Comparison of ENCODE assay signal across 8 cellular contexts in the genomic region with DNA sequence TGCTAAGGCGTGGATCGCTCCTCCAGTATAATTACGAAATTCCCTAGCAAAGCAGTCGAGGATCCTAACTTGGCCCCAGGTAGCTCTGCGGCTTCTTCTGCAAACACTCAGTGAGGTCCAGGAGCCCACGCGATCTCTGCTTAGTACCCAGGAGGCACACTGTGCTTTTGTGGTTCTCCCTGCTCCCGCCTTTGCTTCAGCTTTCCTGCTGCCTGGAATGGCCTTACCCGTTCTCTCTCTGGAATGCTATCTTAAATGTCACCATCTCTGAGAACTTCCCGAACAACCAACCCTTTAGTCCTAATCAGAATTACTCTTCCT. TPM values are rescaled to one million over a fixed set of nuclear protein-coding genes. Genes with fewer than 3 reads are reported as not detected.
DNase-seq lines count a peak whose midpoint lies in the region; ATAC-seq and TF ChIP-seq lines count a peak whose summit lies in the region.

No MANE protein-coding gene starts in this region.

- H2BK5ac ChIP-seq in IMR-90 (ENCODE audit: low read depth, low read length, poor library complexity, severe bottlenecking) = peak overlapping the region; percentile 64

- H2BK20ac ChIP-seq in IMR-90 (ENCODE audit: low read depth, low read length) = no peak overlapping the region

- H3K14ac ChIP-seq in IMR-90 (replicated peaks; ENCODE audit: low read depth, low read length) = peak overlapping the region; percentile 75

- H3K27me3 ChIP-seq in IMR-90 (ENCODE audit: control insufficient read depth, insufficient read depth, low read length) = no peaks in the 10 kb centered on the region

- TF ChIP-seq CTCF in IMR-90 (conservative IDR thresholded peaks at IDR 0.05; ENCODE audit: low read depth, low read length) = no peak

- no peak for TF ChIP-seq RAD21 in IMR-90 (IDR thresholded peaks at IDR 0.05; ENCODE audit: low read length)

- H3K27me3 Mint-ChIP-seq in activated CD8-positive, alpha-beta memory T cell treated with anti-CD3 and anti-CD28 coated beads, Interleukin-2, amount 10 ng/mL, durations not matched to agents 7 days and 5 days = no peaks in the 10 kb centered on the region
- no peaks in the 10 kb centered on the region for H3K27me3 Mint-ChIP-seq in activated T-helper 2 cell treated with anti-CD3 and anti-CD28 coated beads, Interferon-gamma antibody, Interleukin-2, Interleukin-4, amounts not matched to agents 10 μg/mL and 5 μg/mL and 100 μg/mL, durations not matched to agents 14 hours and 24 hours and 36 hours (ENCODE audit: low read depth)

- no peaks in the 10 kb centered on the region for H3K9me3 Mint-ChIP-seq in activated CD8-positive, alpha-beta memory T cell treated with anti-CD3 and anti-CD28 coated beads, Interleukin-2, amount 10 ng/mL, durations not matched to agents 7 days and 5 days (ENCODE audit: low read depth)
- no peaks in the 10 kb centered on the region for H3K9me3 Mint-ChIP-seq in activated T-helper 2 cell treated with anti-CD3 and anti-CD28 coated beads, Interferon-gamma antibody, Interleukin-2, Interleukin-4, amounts not matched to agents 10 μg/mL and 5 μg/mL and 100 μg/mL, durations not matched to agents 14 hours and 24 hours and 36 hours

- 10% methylated on average over 4 of the region's 10 CpGs; no CpG with 5 or more reads in 1 of the 2 experiments for WGBS in IMR-90 (ENCODE audit: extremely low coverage in 2 of 2, insufficient read length in 1 of 2), 2 experiments

- POLR2A ChIA-PET in IMR-90 (lab: Charles Lee; ENCODE audit: unreplicated experiment) = no interaction called here

- peak overlapping the region; percentile 4; the same call in 1 of the 2 replicates for H3K18ac ChIP-seq in IMR-90 (ENCODE audit: low read depth, low read length)

- H3K9ac ChIP-seq in IMR-90 (ENCODE audit: low read depth, low read length) = peak overlapping the region; percentile 75

- H4K8ac ChIP-seq in IMR-90 (ENCODE audit: low read depth in 2 of 2, low read length in 2 of 2) = peak overlapping the region; percentile 79 to 87

- peak overlapping the region; percentile 82 for H3K4ac ChIP-seq in IMR-90 (ENCODE audit: low read depth, low read length)

- peaks cover 2% of the 10 kb centered on the region; the same call in 1 of the 2 replicates for H3K4me1 ChIP-seq in IMR-90 (ENCODE audit: control insufficient read depth, insufficient read depth, low read length)

- peak overlapping the region; percentile 63 for H3K23ac ChIP-seq in IMR-90 (ENCODE audit: low read depth, low read length)

- intact Hi-C loops in IMR-90 (cut with micrococcal nuclease) (loop anchor here (1.0 to 10.0 kb wide), 4 partner anchors 12 to 495 kb away; a partner anchor contains a TSS), left ventricle myocardium superior (cut with micrococcal nuclease) (no loop called here), sciatic nerve (cut with DNase I) (no loop called here)
- intact Hi-C loops in activated T-helper 2 cell treated with anti-CD3 and anti-CD28 coated beads, Interferon-gamma antibody, Interleukin-2, Interleukin-4, amounts not matched to agents 10 μg/mL and 5 μg/mL and 100 μg/mL, durations not matched to agents 14 hours and 24 hours and 36 hours (cut with micrococcal nuclease) = loop anchor here (1.0 to 10.0 kb wide), 3 partner anchors 15 to 875 kb away; a partner anchor contains a TSS

- in situ Hi-C loops in IMR-90 (cut with MboI; ENCODE audit: low sequenced_read_pairs) = no loop called here

- H4K5ac ChIP-seq in IMR-90 (ENCODE audit: low read depth, low read length) = peak overlapping the region; percentile 46

- H3K36me3 ChIP-seq in IMR-90 (ENCODE audit: control insufficient read depth, insufficient read depth, low read length) = peaks cover 5% of the 10 kb centered on the region

- CTCF ChIA-PET in activated CD8-positive, alpha-beta memory T cell treated with anti-CD3 and anti-CD28 coated beads, Interleukin-2, amount 10 ng/mL, durations not matched to agents 7 days and 5 days (lab: Charles Lee) = no interaction called here
- CTCF ChIA-PET in IMR-90 (lab: Yijun Ruan, JAX) = no interaction called here

- H3K4me3 Mint-ChIP-seq in activated CD8-positive, alpha-beta memory T cell treated with anti-CD3 and anti-CD28 coated beads, Interleukin-2, amount 10 ng/mL, durations not matched to agents 7 days and 5 days = peak overlapping the region; percentile 99
- peak overlapping the region; percentile 96 for H3K4me3 Mint-ChIP-seq in activated T-helper 2 cell treated with anti-CD3 and anti-CD28 coated beads, Interferon-gamma antibody, Interleukin-2, Interleukin-4, amounts not matched to agents 10 μg/mL and 5 μg/mL and 100 μg/mL, durations not matched to agents 14 hours and 24 hours and 36 hours (ENCODE audit: low read depth)

- H3K79me1 ChIP-seq in IMR-90 (ENCODE audit: low read depth in 1 of 2, low read length in 2 of 2) = peaks cover 23 to 61% of the 10 kb centered on the region in 2 experiments

- TF ChIP-seq POLR2A in IMR-90 (IDR thresholded peaks at IDR 0.05; ENCODE audit: low read depth, low read length) = no peak

- peak overlapping the region; percentile 78 for H3K56ac ChIP-seq in IMR-90 (ENCODE audit: extremely low read depth, insufficient read depth, low read length)

- H3K9me1 ChIP-seq in IMR-90 (ENCODE audit: insufficient read depth, low read length) = peaks cover 13% of the 10 kb centered on the region; the same call in 1 of the 2 replicates

- H3K27ac ChIP-seq in IMR-90 (ENCODE audit: insufficient read depth, low read length) = peak overlapping the region; percentile 54

- H4K20me1 ChIP-seq in IMR-90 (ENCODE audit: insufficient read depth, low read length) = peaks cover 17% of the 10 kb centered on the region; the same call in 1 of the 2 replicates

- dilution Hi-C loops in IMR-90 (cut with HindIII; ENCODE audit: low sequenced_read_pairs, unreplicated experiment) = no loop called here

- no peaks in the 10 kb centered on the region for H3K9me3 ChIP-seq in IMR-90 (ENCODE audit: control insufficient read depth, insufficient read depth, low read length)

- peak overlapping the region; percentile 95 for H3K27ac Mint-ChIP-seq in activated CD8-positive, alpha-beta memory T cell treated with anti-CD3 and anti-CD28 coated beads, Interleukin-2, amount 10 ng/mL, durations not matched to agents 7 days and 5 days
- peak overlapping the region; percentile 86 for H3K27ac Mint-ChIP-seq in activated T-helper 2 cell treated with anti-CD3 and anti-CD28 coated beads, Interferon-gamma antibody, Interleukin-2, Interleukin-4, amounts not matched to agents 10 μg/mL and 5 μg/mL and 100 μg/mL, durations not matched to agents 14 hours and 24 hours and 36 hours

- 0 out of 2 replicates have a peak overlapping the region, but pooled peaks have one; percentile 1 for H2BK120ac ChIP-seq in IMR-90 (ENCODE audit: low read depth, low read length)

- peaks cover 7% of the 10 kb centered on the region for H3K36me3 Mint-ChIP-seq in activated CD8-positive, alpha-beta memory T cell treated with anti-CD3 and anti-CD28 coated beads, Interleukin-2, amount 10 ng/mL, durations not matched to agents 7 days and 5 days
- H3K36me3 Mint-ChIP-seq in activated T-helper 2 cell treated with anti-CD3 and anti-CD28 coated beads, Interferon-gamma antibody, Interleukin-2, Interleukin-4, amounts not matched to agents 10 μg/mL and 5 μg/mL and 100 μg/mL, durations not matched to agents 14 hours and 24 hours and 36 hours (ENCODE audit: low read depth) = peaks cover 13% of the 10 kb centered on the region

- H3K4me1 Mint-ChIP-seq in activated CD8-positive, alpha-beta memory T cell treated with anti-CD3 and anti-CD28 coated beads, Interleukin-2, amount 10 ng/mL, durations not matched to agents 7 days and 5 days = peaks cover 23% of the 10 kb centered on the region
- peaks cover 28% of the 10 kb centered on the region for H3K4me1 Mint-ChIP-seq in activated T-helper 2 cell treated with anti-CD3 and anti-CD28 coated beads, Interferon-gamma antibody, Interleukin-2, Interleukin-4, amounts not matched to agents 10 μg/mL and 5 μg/mL and 100 μg/mL, durations not matched to agents 14 hours and 24 hours and 36 hours (ENCODE audit: low read depth)

- H3K4me2 ChIP-seq in IMR-90 (ENCODE audit: low read depth, low read length) = peak overlapping the region; percentile 79

- H2AFZ ChIP-seq in IMR-90 (replicated peaks; ENCODE audit: low read length, poor library complexity) = peak overlapping the region; percentile 96

- peak; percentile 44 for DNase-seq in activated CD8-positive, alpha-beta memory T cell treated with anti-CD3 and anti-CD28 coated beads, Interleukin-2, amount 10 ng/mL, durations not matched to agents 7 days and 5 days
- no peak for DNase-seq in activated CD8-positive, alpha-beta memory T cell treated with anti-CD3 and anti-CD28 coated beads, Interleukin-2, amount 50 U/mL, for 4 hours
- DNase-seq in IMR-90 (no peak), left ventricle myocardium superior (peak; percentile 38), sciatic nerve (ENCODE audit: low spot score) (no peak), GM03348 (ENCODE audit: low spot score) (no peak)
- no peak for DNase-seq in activated T-helper 2 cell treated with anti-CD3 and anti-CD28 coated beads, Interferon-gamma antibody, Interleukin-2, Interleukin-4, amounts not matched to agents 10 μg/mL and 5 μg/mL and 100 μg/mL, durations not matched to agents 14 hours and 24 hours and 36 hours (ENCODE audit: low spot score)
- no peak for DNase-seq in stimulated activated naive CD4-positive, alpha-beta T cell treated with Interleukin-2 at 50 U/mL for 16 hours (lab: John Stamatoyannopoulos, UW)

- H2AK9ac ChIP-seq in IMR-90 (replicated peaks; ENCODE audit: low read depth, low read length, poor library complexity) = peak overlapping the region; percentile 13

- H3K4me3 ChIP-seq in IMR-90 (ENCODE audit: insufficient read depth, low read depth, low read length) = peak overlapping the region; percentile 88

- H4K91ac ChIP-seq in IMR-90 (ENCODE audit: insufficient read depth, low read depth, low read length) = peak overlapping the region; percentile 59

- ATAC-seq in activated CD8-positive, alpha-beta memory T cell treated with anti-CD3 and anti-CD28 coated beads, Interleukin-2, amount 10 ng/mL, durations not matched to agents 7 days and 5 days = peak; percentile 1
- ATAC-seq in IMR-90 (ENCODE audit: low read depth) (no peak), left ventricle myocardium superior (peak; percentile 15), sciatic nerve (peak; percentile 19)

- no TSS peak for BruUV-seq in IMR-90 (replicated peaks; lab: Mats Ljungman, UMichigan)

- peak overlapping the region; percentile 18 for H2AK5ac ChIP-seq in IMR-90 (ENCODE audit: low read depth, low read length)

- peak overlapping the region; percentile 8; the same call in 1 of the 3 replicates for H2BK15ac ChIP-seq in IMR-90 (ENCODE audit: low read depth, low read length)

RNA-seq across cellular contexts. Expression of a gene that starts 0.6 kb away (rescaled TPM):
- 10 to 100 TPM; 21.3 TPM for total RNA-seq in activated CD8-positive, alpha-beta memory T cell treated with anti-CD3 and anti-CD28 coated beads, Interleukin-2, amount 10 ng/mL, durations not matched to agents 7 days and 5 days
- 25.3 and 33.5 TPM in 2 replicates for total RNA-seq in IMR-90 (2012; rRNA removed)
- polyA plus RNA-seq in IMR-90 (2012; rRNA removed) = 7.9 and 9.2 TPM in 2 replicates
- 3.0 and 4.6 TPM in 2 replicates for polyA plus RNA-seq in IMR-90 (2012; cell fraction: cytosol; rRNA removed)
- 7.2 and 25.0 TPM in 2 replicates for polyA plus RNA-seq in IMR-90 (2012; cell fraction: nucleus; rRNA removed; ENCODE audit: low replicate concordance)
- 18.8 and 20.5 TPM in 2 replicates for total RNA-seq in activated T-helper 2 cell treated with anti-CD3 and anti-CD28 coated beads, Interferon-gamma antibody, Interleukin-2, Interleukin-4, amounts not matched to agents 10 μg/mL and 5 μg/mL and 100 μg/mL, durations not matched to agents 14 hours and 24 hours and 36 hours
- total RNA-seq in left ventricle myocardium superior = 6.1 TPM
- 32.4 TPM for total RNA-seq in sciatic nerve

RNA-seq across cellular contexts. Expression of a gene that starts 0.9 kb away (rescaled TPM):
- 10 to 100 TPM; 16.0 to 19.6 TPM for total RNA-seq in activated CD8-positive, alpha-beta memory T cell treated with anti-CD3 and anti-CD28 coated beads, Interleukin-2, amount 10 ng/mL, durations not matched to agents 7 days and 5 days
- total RNA-seq in IMR-90 (2012; rRNA removed) (9.1 and 16.1 TPM in 2 replicates), left ventricle myocardium superior (15.0 TPM), sciatic nerve (15.9 TPM)
- polyA plus RNA-seq in IMR-90 (2012; rRNA removed) = 11.6 and 13.5 TPM in 2 replicates
- 2.9 and 3.1 TPM in 2 replicates for polyA plus RNA-seq in IMR-90 (2012; cell fraction: cytosol; rRNA removed)
- 1.3 and 6.6 TPM in 2 replicates for polyA plus RNA-seq in IMR-90 (2012; cell fraction: nucleus; rRNA removed; ENCODE audit: low replicate concordance)
- 21.5 and 22.0 TPM in 2 replicates for total RNA-seq in activated T-helper 2 cell treated with anti-CD3 and anti-CD28 coated beads, Interferon-gamma antibody, Interleukin-2, Interleukin-4, amounts not matched to agents 10 μg/mL and 5 μg/mL and 100 μg/mL, durations not matched to agents 14 hours and 24 hours and 36 hours

Comparison
In these comparisons a context has a peak if more than half of its experiments do, and no peak if none do; other contexts are left out.
1. DNase-seq: peak in activated CD8-positive, alpha-beta memory T cell treated with anti-CD3 and anti-CD28 coated beads, Interleukin-2, amount 10 ng/mL, durations not matched to agents 7 days and 5 days (single experiment) and left ventricle myocardium superior (single experiment); none in activated CD8-positive, alpha-beta memory T cell treated with anti-CD3 and anti-CD28 coated beads, Interleukin-2, amount 50 U/mL, for 4 hours (single experiment), IMR-90 (single experiment), activated T-helper 2 cell treated with anti-CD3 and anti-CD28 coated beads, Interferon-gamma antibody, Interleukin-2, Interleukin-4, amounts not matched to agents 10 μg/mL and 5 μg/mL and 100 μg/mL, durations not matched to agents 14 hours and 24 hours and 36 hours (single experiment), sciatic nerve (single experiment), stimulated activated naive CD4-positive, alpha-beta T cell treated with Interleukin-2 at 50 U/mL for 16 hours (single experiment) and GM03348 (single experiment).
2. intact Hi-C loops: an anchor here in IMR-90 (1.0 to 10.0 kb wide) and activated T-helper 2 cell treated with anti-CD3 and anti-CD28 coated beads, Interferon-gamma antibody, Interleukin-2, Interleukin-4, amounts not matched to agents 10 μg/mL and 5 μg/mL and 100 μg/mL, durations not matched to agents 14 hours and 24 hours and 36 hours (1.0 to 10.0 kb wide); none called in left ventricle myocardium superior and sciatic nerve.